26 cellular contexts compared by ENCODE assay signal in the genomic region with DNA sequence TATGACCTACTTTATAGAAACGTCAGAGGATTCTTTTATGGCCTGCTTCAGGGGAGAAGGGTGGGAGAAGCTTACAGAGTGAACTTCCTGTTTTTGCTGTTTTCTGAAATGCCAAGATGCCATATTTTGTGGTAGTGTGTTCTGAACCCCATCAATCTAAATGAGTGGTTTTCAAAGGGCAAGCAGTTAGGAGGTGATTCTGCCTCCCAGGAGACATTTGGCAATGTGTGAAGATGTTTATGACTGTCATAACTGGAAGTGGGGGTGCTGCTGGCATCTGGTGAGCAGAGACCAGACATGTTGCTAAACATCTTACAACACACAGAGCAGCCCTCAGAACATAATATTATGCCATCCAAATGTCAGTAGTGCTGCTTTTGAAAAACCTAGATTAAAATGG. TPM values are rescaled to one million over a fixed set of nuclear protein-coding genes. Genes with fewer than 3 reads are reported as not detected.
DNase-seq lines count a peak whose midpoint lies in the region; ATAC-seq and TF ChIP-seq lines count a peak whose summit lies in the region.
"Had no signal": no experiment of that assay in that cellular context is flagged by ENCODE, and none has a peak within 500 bp of the region (broad histone marks: within the 10 kb centered on the region; RNA-seq: fewer than 3 reads in every experiment).

No MANE protein-coding gene starts in this region.

- POLR2A ChIA-PET in PC-9 (lab: Charles Lee; ENCODE audit: unreplicated experiment): no interaction called here

- BruUV-seq in PC-9 (replicated peaks; lab: Mats Ljungman, UMichigan): no TSS peak

- H3K27ac Mint-ChIP-seq in naive B cell: peak overlapping the region in 1 of 6 donors; percentile 5
- no peak overlapping the region for H3K27ac Mint-ChIP-seq in activated T-helper 17 cell treated with anti-CD3 and anti-CD28 coated beads, Interleukin-2, amount 50 U/mL, for 72 hours
- H3K27ac Mint-ChIP-seq: activated naive CD4-positive, alpha-beta T cell treated with anti-CD3 and anti-CD28 coated beads, Interleukin-2, amount 10 ng/mL, durations not matched to agents 7 days and 5 days; CD4-positive, CD25-positive, alpha-beta regulatory T cell; dendritic cell treated with granulocyte-macrophage colony-stimulating factor and Interleukin-4, amounts not matched to agents 40 ng/mL and 50 ng/mL, for 4 days; T-cell had no signal

- no peaks in the 10 kb centered on the region for H3K9me2 ChIP-seq in PC-9 (ENCODE audit: insufficient read depth)

- H3K79me2 ChIP-seq in PC-9 (ENCODE audit: low read depth): no peaks in the 10 kb centered on the region

- H3K4me3 Mint-ChIP-seq in naive B cell: no peak overlapping the region
- H3K4me3 Mint-ChIP-seq in activated T-helper 17 cell treated with anti-CD3 and anti-CD28 coated beads, Interleukin-2, amount 50 U/mL, for 72 hours: no peak overlapping the region
- H3K4me3 Mint-ChIP-seq: activated naive CD4-positive, alpha-beta T cell treated with anti-CD3 and anti-CD28 coated beads, Interleukin-2, amount 10 ng/mL, durations not matched to agents 7 days and 5 days; CD4-positive, CD25-positive, alpha-beta regulatory T cell; dendritic cell treated with granulocyte-macrophage colony-stimulating factor and Interleukin-4, amounts not matched to agents 40 ng/mL and 50 ng/mL, for 4 days; naive thymus-derived CD4-positive, alpha-beta T cell; T-cell had no signal

- CTCF ChIA-PET in PC-9 (lab: Charles Lee): no interaction called here

- no peak overlapping the region for H3K4me2 ChIP-seq in PC-9

- H3K9me3 Mint-ChIP-seq in naive B cell: no peaks in the 10 kb centered on the region
- no peaks in the 10 kb centered on the region for H3K9me3 Mint-ChIP-seq in activated T-helper 17 cell treated with anti-CD3 and anti-CD28 coated beads, Interleukin-2, amount 50 U/mL, for 72 hours
- H3K9me3 Mint-ChIP-seq: activated naive CD4-positive, alpha-beta T cell treated with anti-CD3 and anti-CD28 coated beads, Interleukin-2, amount 10 ng/mL, durations not matched to agents 7 days and 5 days; dendritic cell treated with granulocyte-macrophage colony-stimulating factor and Interleukin-4, amounts not matched to agents 40 ng/mL and 50 ng/mL, for 4 days had no signal

- no peaks in the 10 kb centered on the region for H3K36me3 ChIP-seq in PC-9 (ENCODE audit: low read depth)
- H3K36me3 ChIP-seq: cardiac muscle cell, pancreas had no signal

- intact Hi-C loops in PC-9 (cut with micrococcal nuclease; ENCODE audit: unreplicated experiment) (no loop called here), left cardiac atrium (cut with DNase I) (no loop called here)

- H3K27me3 Mint-ChIP-seq in naive B cell: no peaks in the 10 kb centered on the region
- H3K27me3 Mint-ChIP-seq in activated T-helper 17 cell treated with anti-CD3 and anti-CD28 coated beads, Interleukin-2, amount 50 U/mL, for 72 hours: no peaks in the 10 kb centered on the region
- H3K27me3 Mint-ChIP-seq: activated naive CD4-positive, alpha-beta T cell treated with anti-CD3 and anti-CD28 coated beads, Interleukin-2, amount 10 ng/mL, durations not matched to agents 7 days and 5 days; CD4-positive, CD25-positive, alpha-beta regulatory T cell; dendritic cell treated with granulocyte-macrophage colony-stimulating factor and Interleukin-4, amounts not matched to agents 40 ng/mL and 50 ng/mL, for 4 days; naive thymus-derived CD4-positive, alpha-beta T cell; T-cell had no signal

- H3K27ac ChIP-seq in PC-9: no peak overlapping the region
- H3K27ac ChIP-seq: cardiac muscle cell, pancreas had no signal

- no peaks in the 10 kb centered on the region for H3F3A ChIP-seq in PC-9 (ENCODE audit: insufficient read depth, low read depth)

- no peaks in the 10 kb centered on the region for H3K9me3 ChIP-seq in PC-9 (ENCODE audit: insufficient read depth, low read depth)
- H3K9me3 ChIP-seq: pancreas had no signal

- H3K27me3 ChIP-seq in PC-9 (ENCODE audit: insufficient read depth, low read depth): no peaks in the 10 kb centered on the region
- H3K27me3 ChIP-seq: cardiac muscle cell, pancreas had no signal

- ATAC-seq in naive B cell (ENCODE audit: low read depth in 2 of 2) (peak; percentile 34 to 50), left cardiac atrium (no peak), HG02840 (IDR thresholded peaks at IDR 0.05; ENCODE audit: low FRiP score, unreplicated experiment) (no peak)
- ATAC-seq in activated T-helper 17 cell treated with anti-CD3 and anti-CD28 coated beads, Interleukin-2, amount 50 U/mL, for 72 hours (replicated peaks): no peak
- ATAC-seq: naive thymus-derived CD4-positive, alpha-beta T cell; pancreas; right cardiac atrium; T-cell had no signal

- no peaks in the 10 kb centered on the region for H3K4me1 ChIP-seq in PC-9 (replicated peaks; ENCODE audit: insufficient read depth)
- H3K4me1 ChIP-seq: pancreas had no signal

- H4K20me1 ChIP-seq in PC-9 (ENCODE audit: insufficient read depth): no peaks in the 10 kb centered on the region

- H3K4me3 ChIP-seq in GM12865 (ENCODE audit: low read depth, low read length) (no peak overlapping the region), PC-9 (no peak overlapping the region)
- H3K4me3 ChIP-seq: cardiac muscle cell, pancreas had no signal

- H2AFZ ChIP-seq in PC-9: 0 out of 2 replicates have a peak overlapping the region, but pooled peaks have one; percentile 34

- TF ChIP-seq CTCF in GM12865 (IDR thresholded peaks at IDR 0.05; ENCODE audit: insufficient read depth, low read depth, low read length, missing control alignments): no peak
- no peak for TF ChIP-seq CTCF in PC-9 (conservative IDR thresholded peaks at IDR 0.05)

- DNase-seq in Ammon's horn (ENCODE audit: low spot score) (peak; percentile 5), GM12865 (ENCODE audit: low read depth) (peak; percentile 50), PC-9 (no peak), naive B cell (no peak), left cardiac atrium (no peak)
- no peak for DNase-seq in activated CD4-positive, alpha-beta T cell treated with anti-CD3 and anti-CD28 coated beads for 1 hour
- DNase-seq: ACHN; activated CD4-positive, alpha-beta T cell treated with anti-CD3 and anti-CD28 coated beads for 4 hours; activated naive CD4-positive, alpha-beta T cell treated with anti-CD3 and anti-CD28 coated beads, Interleukin-2, amount 10 ng/mL, durations not matched to agents 7 days and 5 days; activated T-cell treated with anti-CD3 and anti-CD28 coated beads, Interleukin-2, amount 50 U/mL, for 48 hours; CD4-positive, CD25-positive, alpha-beta regulatory T cell; DMS153; Karpas-422; mesenchymal stem cell; naive thymus-derived CD4-positive, alpha-beta T cell; NCI-H1436; NCI-H524; NK-92 treated with Interleukin-12 subunit alpha and Interleukin-12 subunit beta, amount 100 ng/mL, for 24 hours; pancreas; right cardiac atrium; T-cell had no signal

- no peaks in the 10 kb centered on the region for H3K36me3 Mint-ChIP-seq in naive B cell
- H3K36me3 Mint-ChIP-seq in activated T-helper 17 cell treated with anti-CD3 and anti-CD28 coated beads, Interleukin-2, amount 50 U/mL, for 72 hours (ENCODE audit: low read depth): no peaks in the 10 kb centered on the region
- H3K36me3 Mint-ChIP-seq: activated naive CD4-positive, alpha-beta T cell treated with anti-CD3 and anti-CD28 coated beads, Interleukin-2, amount 10 ng/mL, durations not matched to agents 7 days and 5 days; CD4-positive, CD25-positive, alpha-beta regulatory T cell; naive thymus-derived CD4-positive, alpha-beta T cell; T-cell had no signal

- peaks cover 8 to 10% (median 9%) of the 10 kb centered on the region in 3 donors for H3K4me1 Mint-ChIP-seq in naive B cell
- H3K4me1 Mint-ChIP-seq in activated T-helper 17 cell treated with anti-CD3 and anti-CD28 coated beads, Interleukin-2, amount 50 U/mL, for 72 hours: no peaks in the 10 kb centered on the region
- H3K4me1 Mint-ChIP-seq: activated naive CD4-positive, alpha-beta T cell treated with anti-CD3 and anti-CD28 coated beads, Interleukin-2, amount 10 ng/mL, durations not matched to agents 7 days and 5 days; CD4-positive, CD25-positive, alpha-beta regulatory T cell had no signal

RNA-seq across cellular contexts. Expression of a gene that starts 6.0 kb away (rescaled TPM):
- total RNA-seq in PC-9 (2021): not detected in 2 replicates
- not detected for polyA plus RNA-seq in naive B cell (ENCODE audit: low read depth in 6 of 6)
- total RNA-seq in left cardiac atrium: not detected
- not detected for total RNA-seq in activated T-helper 17 cell treated with anti-CD3 and anti-CD28 coated beads, Interleukin-2, amount 50 U/mL, for 72 hours
- total RNA-seq: cardiac muscle cell; CD4-positive, CD25-positive, alpha-beta regulatory T cell; naive thymus-derived CD4-positive, alpha-beta T cell; pancreas; right cardiac atrium; ureter had no signal
- polyA plus RNA-seq: cardiac muscle cell; naive thymus-derived CD4-positive, alpha-beta T cell; pancreas; right cardiac atrium had no signal

Comparison
In these comparisons a context has a peak if more than half of its experiments do, and no peak if none do; other contexts are left out.
1. DNase-seq: peak in Ammon's horn (single experiment) and GM12865 (single experiment); none in PC-9 (0 of 2), naive B cell (single experiment), left cardiac atrium (single experiment) and activated CD4-positive, alpha-beta T cell treated with anti-CD3 and anti-CD28 coated beads for 1 hour (single experiment).
2. ATAC-seq: peak in naive B cell (2 of 2); none in left cardiac atrium (0 of 2), HG02840 (single experiment) and activated T-helper 17 cell treated with anti-CD3 and anti-CD28 coated beads, Interleukin-2, amount 50 U/mL, for 72 hours (single experiment).